Comparison of ENCODE assay signal across 9 cellular contexts in the genomic region with DNA sequence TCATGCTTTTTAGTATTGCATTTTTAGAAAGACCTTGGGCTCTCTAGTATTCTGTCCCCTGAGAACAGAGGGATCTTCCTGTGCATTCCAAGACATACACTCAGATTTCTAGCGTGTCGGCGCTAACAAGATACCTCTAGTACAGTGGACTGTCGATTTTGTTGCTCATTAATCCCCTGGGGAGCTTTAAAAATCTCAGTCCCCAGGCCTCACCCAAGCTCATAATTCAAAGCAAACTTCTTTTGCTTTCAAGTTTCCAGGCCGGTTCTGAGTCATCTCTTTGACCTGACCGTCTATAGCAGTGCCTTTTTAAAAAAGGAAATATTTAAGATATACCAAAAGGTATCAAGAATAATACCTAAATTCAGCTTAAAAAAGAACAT.
A peak's percentile ranks its signal among the peaks of the same experiment; 100 is the strongest.
DNase-seq lines count a peak whose midpoint lies in the region; ATAC-seq, FAIRE-seq and TF ChIP-seq lines count a peak whose summit lies in the region.
"Had no signal": no experiment of that assay in that cellular context is flagged by ENCODE, and none has a peak within 500 bp of the region (broad histone marks: within the 10 kb centered on the region; RNA-seq: fewer than 3 reads in every experiment).

No MANE protein-coding gene starts in this region.

- H3K4me1 ChIP-seq in astrocyte (ENCODE audit: insufficient read depth, low read length) = peaks cover 33% of the 10 kb centered on the region
- peaks cover 4% of the 10 kb centered on the region; the same call in 1 of the 2 replicates for H3K4me1 ChIP-seq in H9 (ENCODE audit: insufficient read depth, low read length)

- H3K4me1 Mint-ChIP-seq in astrocyte (ENCODE audit: low read depth, unreplicated experiment) (peaks cover 20% of the 10 kb centered on the region), H9 (peaks cover 27 to 34% of the 10 kb centered on the region in 2 experiments)

- H3K9me3 Mint-ChIP-seq in astrocyte (ENCODE audit: unreplicated experiment) (no peaks in the 10 kb centered on the region), H9 (no peaks in the 10 kb centered on the region)
- H3K9me3 Mint-ChIP-seq: activated naive CD4-positive, alpha-beta T cell treated with anti-CD3 and anti-CD28 coated beads for 36 hours had no signal

- H3K14ac ChIP-seq in H9 (ENCODE audit: insufficient read depth, low read length) = no peak overlapping the region; the same call in 1 of the 2 replicates

- H3K4ac ChIP-seq in H9 (ENCODE audit: low read depth, low read length) = no peak overlapping the region

- no peak overlapping the region for H4K91ac ChIP-seq in H9 (ENCODE audit: insufficient read length, low read depth, low read length)

- peak; percentile 49 for DNase-seq in astrocyte (ENCODE audit: low read depth)
- DNase-seq in urothelium cell line (ENCODE audit: low spot score) = peak; percentile 7
- DNase-seq in DMS114 treated with DMSO at 0.1 percent for 48 hours (lab: John Stamatoyannopoulos, UW; ENCODE audit: unreplicated experiment) = no peak
- DNase-seq in H9 = no peak
- no peak for DNase-seq in NCI-H2029 treated with DMSO at 0.1 percent for 48 hours (lab: John Stamatoyannopoulos, UW)
- DNase-seq: activated naive CD4-positive, alpha-beta T cell treated with anti-CD3 and anti-CD28 coated beads for 36 hours; GOT3 had no signal

- H3K4me2 ChIP-seq in astrocyte (ENCODE audit: low read length) = peak overlapping the region; percentile 78
- no peak overlapping the region for H3K4me2 ChIP-seq in H9 (ENCODE audit: insufficient read depth, insufficient read length, low read length)

- H3K56ac ChIP-seq in H9 (ENCODE audit: insufficient read length, low read depth, low read length) = no peak overlapping the region

- H2AK5ac ChIP-seq in H9 (ENCODE audit: insufficient read length, low read length) = no peak overlapping the region

- FAIRE-seq in astrocyte (lab: Jason Lieb, UNC) (peak; percentile 94), urothelium cell line (lab: Jason Lieb, UNC) (no peak)

- no peak overlapping the region for H2BK12ac ChIP-seq in H9 (ENCODE audit: insufficient read length, low read depth, low read length)

- no peaks in the 10 kb centered on the region for H3K36me3 ChIP-seq in astrocyte (ENCODE audit: insufficient read depth, low read length)

- H4K20me1 ChIP-seq in astrocyte (ENCODE audit: insufficient read depth, low read length) (no peaks in the 10 kb centered on the region), H9 (ENCODE audit: control insufficient read depth, insufficient read depth, insufficient read length) (no peaks in the 10 kb centered on the region)

- no peaks in the 10 kb centered on the region for H3K79me2 ChIP-seq in astrocyte (ENCODE audit: insufficient read depth, low read length)
- no peaks in the 10 kb centered on the region for H3K79me2 ChIP-seq in H9 (ENCODE audit: insufficient read depth, low read length)

- H4K5ac ChIP-seq in H9 (ENCODE audit: insufficient read length, low read depth, low read length) = no peak overlapping the region

- peak overlapping the region; percentile 34 for H3K4me3 Mint-ChIP-seq in astrocyte (ENCODE audit: unreplicated experiment)
- no peak overlapping the region for H3K4me3 Mint-ChIP-seq in H9
- H3K4me3 Mint-ChIP-seq: activated naive CD4-positive, alpha-beta T cell treated with anti-CD3 and anti-CD28 coated beads for 36 hours had no signal

- no peak overlapping the region for H3K18ac ChIP-seq in H9 (ENCODE audit: insufficient read length, low read depth, low read length)

- TF ChIP-seq CTCF in astrocyte (IDR thresholded peaks at IDR 0.05; ENCODE audit: insufficient read depth, low read depth, low read length) = no peak
- no peak for TF ChIP-seq CTCF in H9 (conservative IDR thresholded peaks at IDR 0.05)

- H3K79me1 ChIP-seq in H9 (ENCODE audit: insufficient read depth, low read depth, low read length, poor library complexity, severe bottlenecking) = no peaks in the 10 kb centered on the region

- H3K9me3 ChIP-seq in astrocyte (ENCODE audit: insufficient read depth, low read depth, low read length) (no peaks in the 10 kb centered on the region), H9 (ENCODE audit: control insufficient read depth, low read depth, low read length) (no peaks in the 10 kb centered on the region)

- no peak overlapping the region for H2BK15ac ChIP-seq in H9 (ENCODE audit: low read depth, low read length)

- no peaks in the 10 kb centered on the region for H3K27me3 ChIP-seq in astrocyte (ENCODE audit: insufficient read depth, low read length)
- no peaks in the 10 kb centered on the region for H3K27me3 ChIP-seq in H9 (ENCODE audit: insufficient read depth, low read length)

- H3K9ac ChIP-seq in astrocyte (ENCODE audit: low read length) (peak overlapping the region; percentile 57), H9 (ENCODE audit: extremely low read depth, insufficient read length, low read length) (no peak overlapping the region)

- H2AFZ ChIP-seq in astrocyte (ENCODE audit: low read depth, low read length) = no peak overlapping the region
- no peak overlapping the region for H2AFZ ChIP-seq in H9 (ENCODE audit: low read length)

- H3K23ac ChIP-seq in H9 (ENCODE audit: insufficient read length, low read depth, low read length) = no peak overlapping the region

- peak overlapping the region; percentile 80 for H3K27ac Mint-ChIP-seq in astrocyte (ENCODE audit: unreplicated experiment)
- 0 out of 7 replicates have a peak overlapping the region, but pooled peaks of 1 of the 3 experiments have one; percentile 33 for H3K27ac Mint-ChIP-seq in H9
- H3K27ac Mint-ChIP-seq: activated naive CD4-positive, alpha-beta T cell treated with anti-CD3 and anti-CD28 coated beads for 36 hours had no signal

- H3K27ac ChIP-seq in astrocyte (ENCODE audit: low read depth, low read length) = peak overlapping the region; percentile 83
- no peak overlapping the region for H3K27ac ChIP-seq in H9 (ENCODE audit: insufficient read length, low read depth, low read length)

- H4K8ac ChIP-seq in H9 (replicated peaks; ENCODE audit: insufficient read length, low read depth, low read length) = no peak overlapping the region

- ATAC-seq in GM19328 (IDR thresholded peaks at IDR 0.05; ENCODE audit: unreplicated experiment) (peak; percentile 53), HG03045 (IDR thresholded peaks at IDR 0.05; ENCODE audit: unreplicated experiment) (peak; percentile 69)

- H2BK5ac ChIP-seq in H9 (ENCODE audit: insufficient read length, low read length) = no peak overlapping the region

- H3K23me2 ChIP-seq in H9 (ENCODE audit: insufficient read length, low read depth, low read length, poor library complexity, severe bottlenecking) = no peaks in the 10 kb centered on the region

- no peak overlapping the region for H3T11ph ChIP-seq in H9 (ENCODE audit: low read length)

- no CpG with 5 or more reads among the region's 6 CpGs for WGBS in H9 (ENCODE audit: extremely low coverage, insufficient read length, low lambda C conversion rate)

- no peak overlapping the region for H3K4me3 ChIP-seq in astrocyte (ENCODE audit: insufficient read depth, low read depth, low read length)

- H2BK120ac ChIP-seq in H9 (ENCODE audit: low read depth, low read length, poor library complexity, severe bottlenecking) = no peak overlapping the region

- H3K36me3 Mint-ChIP-seq in astrocyte (ENCODE audit: low read depth, unreplicated experiment) = no peaks in the 10 kb centered on the region
- H3K36me3 Mint-ChIP-seq in H9 (ENCODE audit: insufficient read depth in 1 of 3, low read depth in 3 of 3) = peaks cover 0 to 13% (median 5%) of the 10 kb centered on the region in 3 experiments; a peak in 4 of 7 replicates

- H2BK20ac ChIP-seq in H9 (ENCODE audit: low read depth, low read length, poor library complexity, severe bottlenecking) = no peak overlapping the region

- H3K27me3 Mint-ChIP-seq in astrocyte (ENCODE audit: low read depth, unreplicated experiment) (no peaks in the 10 kb centered on the region), H9 (ENCODE audit: low read depth) (no peaks in the 10 kb centered on the region)

Comparison
In these comparisons a context has a peak if more than half of its experiments do, and no peak if none do; other contexts are left out.
1. DNase-seq: peak in astrocyte (single experiment) and urothelium cell line (single experiment); none in DMS114 treated with DMSO at 0.1 percent for 48 hours (single experiment), H9 (single experiment) and NCI-H2029 treated with DMSO at 0.1 percent for 48 hours (single experiment).